10 cellular contexts compared by ENCODE assay signal in the genomic region with DNA sequence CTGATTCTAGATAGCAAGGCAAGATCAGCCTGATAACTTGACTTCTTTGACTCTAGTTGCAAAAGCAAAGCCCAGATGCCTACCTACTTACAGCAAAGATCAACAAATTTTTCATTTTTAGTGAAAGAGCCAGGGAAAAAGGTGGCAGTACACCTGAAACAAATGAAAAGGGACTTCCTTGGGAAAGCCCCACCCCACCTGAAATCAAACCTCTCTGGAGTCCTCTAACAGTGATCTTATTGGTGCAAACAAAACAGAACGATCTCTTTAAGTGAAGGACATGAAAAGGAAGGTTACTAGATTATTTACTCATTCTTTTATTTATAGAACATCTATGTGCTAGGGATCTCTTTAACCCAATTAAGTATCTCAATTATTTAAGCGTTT. TPM values are rescaled to one million over a fixed set of nuclear protein-coding genes. Genes with fewer than 3 reads are reported as not detected.
DNase-seq lines count a peak whose midpoint lies in the region; ATAC-seq and TF ChIP-seq lines count a peak whose summit lies in the region.
"Had no signal": no experiment of that assay in that cellular context is flagged by ENCODE, and none has a peak within 500 bp of the region (broad histone marks: within the 10 kb centered on the region; RNA-seq: fewer than 3 reads in every experiment).

No MANE protein-coding gene starts in this region.

- no peak for TF ChIP-seq EP300 in stomach (IDR thresholded peaks at IDR 0.05)

- H3K27ac ChIP-seq in stomach (peak overlapping the region in 4 of 5 donors; percentile 46 to 75 (median 67)), uterus (no peak overlapping the region)

- CTCF ChIA-PET in activated CD8-positive, alpha-beta memory T cell treated with anti-CD3 and anti-CD28 coated beads, Interleukin-2, amount 10 ng/mL, durations not matched to agents 7 days and 5 days (lab: Charles Lee): interaction anchor here (0.8 to 3.3 kb wide), 6 partner anchors 12 to 139 kb away, joined by 3 to 46 read pairs (median 4); partner anchors contain the start of gene LRRC63

- ATAC-seq in activated CD8-positive, alpha-beta memory T cell treated with anti-CD3 and anti-CD28 coated beads, Interleukin-2, amount 10 ng/mL, durations not matched to agents 7 days and 5 days: no peak
- ATAC-seq in HG02943 (IDR thresholded peaks at IDR 0.05; ENCODE audit: low read depth, unreplicated experiment) (peak; percentile 6), GM18520 (IDR thresholded peaks at IDR 0.05; ENCODE audit: unreplicated experiment) (no peak)
- peak; percentile 10 for ATAC-seq in activated T-helper 17 cell treated with anti-CD3 and anti-CD28 coated beads, Interleukin-2, amount 50 U/mL, for 72 hours (replicated peaks)

- H3K36me3 Mint-ChIP-seq in activated CD8-positive, alpha-beta memory T cell treated with anti-CD3 and anti-CD28 coated beads, Interleukin-2, amount 10 ng/mL, durations not matched to agents 7 days and 5 days: peaks cover 33% of the 10 kb centered on the region
- H3K36me3 Mint-ChIP-seq in activated T-helper 17 cell treated with anti-CD3 and anti-CD28 coated beads, Interleukin-2, amount 50 U/mL, for 72 hours (ENCODE audit: low read depth): peaks cover 47% of the 10 kb centered on the region

- intact Hi-C loops in stomach (cut with DNase I; ENCODE audit: low total_unique reads) (no loop called here), uterus (cut with DNase I; ENCODE audit: low total_unique reads) (no loop called here)

- H3K9me3 ChIP-seq in stomach (no peaks in the 10 kb centered on the region), uterus (no peaks in the 10 kb centered on the region)

- WGBS in stomach, 5 donors: 27 to 48% (median 39%) methylated on average over 2 of the region's 2 CpGs

- H3K9me3 Mint-ChIP-seq in activated CD8-positive, alpha-beta memory T cell treated with anti-CD3 and anti-CD28 coated beads, Interleukin-2, amount 10 ng/mL, durations not matched to agents 7 days and 5 days (ENCODE audit: low read depth): no peaks in the 10 kb centered on the region
- H3K9me3 Mint-ChIP-seq in activated T-helper 17 cell treated with anti-CD3 and anti-CD28 coated beads, Interleukin-2, amount 50 U/mL, for 72 hours: no peaks in the 10 kb centered on the region

- peak overlapping the region; percentile 96 for H3K4me3 Mint-ChIP-seq in activated CD8-positive, alpha-beta memory T cell treated with anti-CD3 and anti-CD28 coated beads, Interleukin-2, amount 10 ng/mL, durations not matched to agents 7 days and 5 days
- peak overlapping the region; percentile 89 for H3K4me3 Mint-ChIP-seq in activated T-helper 17 cell treated with anti-CD3 and anti-CD28 coated beads, Interleukin-2, amount 50 U/mL, for 72 hours

- no peak for TF ChIP-seq POLR2A in stomach (IDR thresholded peaks at IDR 0.05)
- no peak for TF ChIP-seq POLR2A in uterus (IDR thresholded peaks at IDR 0.05)

- no peak for TF ChIP-seq CTCF in stomach (IDR thresholded peaks at IDR 0.05)
- TF ChIP-seq CTCF in uterus (IDR thresholded peaks at IDR 0.05): no peak

- H3K4me3 ChIP-seq in stomach: no peak overlapping the region
- H3K4me3 ChIP-seq in uterus: no peak overlapping the region

- H3K4me1 ChIP-seq in stomach (peaks cover 0 to 12% (median 0%) of the 10 kb centered on the region in 4 donors), uterus (no peaks in the 10 kb centered on the region)

- peaks cover 38% of the 10 kb centered on the region for H3K4me1 Mint-ChIP-seq in activated CD8-positive, alpha-beta memory T cell treated with anti-CD3 and anti-CD28 coated beads, Interleukin-2, amount 10 ng/mL, durations not matched to agents 7 days and 5 days
- H3K4me1 Mint-ChIP-seq in activated T-helper 17 cell treated with anti-CD3 and anti-CD28 coated beads, Interleukin-2, amount 50 U/mL, for 72 hours: peaks cover 47% of the 10 kb centered on the region

- H3K27me3 Mint-ChIP-seq in activated CD8-positive, alpha-beta memory T cell treated with anti-CD3 and anti-CD28 coated beads, Interleukin-2, amount 10 ng/mL, durations not matched to agents 7 days and 5 days: no peaks in the 10 kb centered on the region
- H3K27me3 Mint-ChIP-seq in activated T-helper 17 cell treated with anti-CD3 and anti-CD28 coated beads, Interleukin-2, amount 50 U/mL, for 72 hours: no peaks in the 10 kb centered on the region

- no peak for DNase-seq in activated CD8-positive, alpha-beta memory T cell treated with anti-CD3 and anti-CD28 coated beads, Interleukin-2, amount 10 ng/mL, durations not matched to agents 7 days and 5 days
- DNase-seq in activated CD8-positive, alpha-beta memory T cell treated with anti-CD3 and anti-CD28 coated beads, Interleukin-2, amount 50 U/mL, for 48 hours: no peak
- no peak for DNase-seq in stomach
- no peak for DNase-seq in NCI-H526 (lab: John Stamatoyannopoulos, UW)
- DNase-seq in uterus: no peak
- DNase-seq: Right ventricle myocardium superior had no signal

- H3K27me3 ChIP-seq in stomach: no peaks in the 10 kb centered on the region
- no peaks in the 10 kb centered on the region for H3K27me3 ChIP-seq in uterus

- H3K27ac Mint-ChIP-seq in activated CD8-positive, alpha-beta memory T cell treated with anti-CD3 and anti-CD28 coated beads, Interleukin-2, amount 10 ng/mL, durations not matched to agents 7 days and 5 days: peak overlapping the region; percentile 99
- peak overlapping the region; percentile 91 for H3K27ac Mint-ChIP-seq in activated T-helper 17 cell treated with anti-CD3 and anti-CD28 coated beads, Interleukin-2, amount 50 U/mL, for 72 hours

- no peaks in the 10 kb centered on the region for H3K36me3 ChIP-seq in stomach
- H3K36me3 ChIP-seq in uterus: no peaks in the 10 kb centered on the region

RNA-seq across cellular contexts. Expression of gene LCP1, which starts 0.5 kb away (rescaled TPM):
- total RNA-seq in activated CD8-positive, alpha-beta memory T cell treated with anti-CD3 and anti-CD28 coated beads, Interleukin-2, amount 10 ng/mL, durations not matched to agents 7 days and 5 days: 1,000 to 10,000 TPM in 1 of 2 experiments, 100 to 1,000 TPM in 1; 923 to 1,101 TPM
- total RNA-seq in activated T-helper 17 cell treated with anti-CD3 and anti-CD28 coated beads, Interleukin-2, amount 50 U/mL, for 72 hours: 100 to 1,000 TPM; 727 to 916 TPM
- total RNA-seq in stomach (10 to 100 TPM in 4 of 5 donors, not detected in 1; 12.8 to 44.6 (median 33.0) TPM), uterus (10 to 100 TPM; 17.3 to 34.8 (median 24.7) TPM)
- polyA plus RNA-seq in stomach: 10 to 100 TPM; 10.6 to 20.0 (median 14.1) TPM

RNA-seq across cellular contexts. Expression of gene LRRC63, which starts 29.2 kb away (rescaled TPM):
- total RNA-seq in activated CD8-positive, alpha-beta memory T cell treated with anti-CD3 and anti-CD28 coated beads, Interleukin-2, amount 10 ng/mL, durations not matched to agents 7 days and 5 days: 1 to 10 TPM; 1.5 to 2.1 TPM
- total RNA-seq in activated T-helper 17 cell treated with anti-CD3 and anti-CD28 coated beads, Interleukin-2, amount 50 U/mL, for 72 hours: 1 to 10 TPM; 1.0 to 1.3 TPM
- total RNA-seq in stomach: under 1 TPM in 1 of 5 donors, not detected in 4; 0.73 TPM
- not detected for polyA plus RNA-seq in stomach
- total RNA-seq in uterus: 1 to 10 TPM in 1 of 4 donors, not detected in 3; 1.2 TPM
- total RNA-seq: Right ventricle myocardium superior had no signal
- polyA plus RNA-seq: fibroblast of lung had no signal

Comparison
In these comparisons a context has a peak if more than half of its experiments do, and no peak if none do; other contexts are left out.
1. ATAC-seq: peak in HG02943 (single experiment) and activated T-helper 17 cell treated with anti-CD3 and anti-CD28 coated beads, Interleukin-2, amount 50 U/mL, for 72 hours (single experiment); none in activated CD8-positive, alpha-beta memory T cell treated with anti-CD3 and anti-CD28 coated beads, Interleukin-2, amount 10 ng/mL, durations not matched to agents 7 days and 5 days (single experiment) and GM18520 (single experiment).
2. H3K27ac ChIP-seq: peak in stomach (4 of 5); none in uterus (0 of 2).
3. RNA of gene LCP1, which starts 0.5 kb away (total RNA-seq): 923 to 1,101 TPM in activated CD8-positive, alpha-beta memory T cell treated with anti-CD3 and anti-CD28 coated beads, Interleukin-2, amount 10 ng/mL, durations not matched to agents 7 days and 5 days and 727 to 916 TPM in activated T-helper 17 cell treated with anti-CD3 and anti-CD28 coated beads, Interleukin-2, amount 50 U/mL, for 72 hours; 17.3 to 34.8 TPM in uterus and 12.8 to 44.6 TPM in stomach; every median in the first group is over 10 times any median in the second.